ENCODE assay signal across 8 cellular contexts in genomic region chr11:62592989-62593421, GRCh38. TPM values are rescaled to one million over a fixed set of nuclear protein-coding genes. Genes with fewer than 3 reads are reported as not detected.
DNase-seq lines count a peak whose midpoint lies in the region; TF ChIP-seq lines count a peak whose summit lies in the region.

No MANE protein-coding gene starts in this region.

- H3K4me3 ChIP-seq in CD4-positive, alpha-beta memory T cell (ENCODE audit: low read length in 2 of 2), result peak overlapping the region in 1 of 2 donors; percentile 69

- POLR2A ChIA-PET in CD4-positive, alpha-beta memory T cell (lab: Charles Lee; ENCODE audit: partially characterized antibody), result interaction anchor here (0.8 to 12.0 kb wide), 26 partner anchors 9 to 288 kb away, joined by 3 to 494 read pairs (median 32); partner anchors contain the start of genes B3GAT3, BSCL2, C11orf98 and CSKMT
- POLR2A ChIA-PET in RWPE1 (lab: Yijun Ruan, JAX; ENCODE audit: low non-redundant PET) (interaction anchor here (0.6 to 2.9 kb wide), 2 partner anchors 8 to 72 kb away, joined by 3 to 16 read pairs; partner anchors contain the start of genes C11orf98, CSKMT and MTA2), HEK293T (lab: Yijun Ruan, JAX) (interaction anchor here (0.9 to 5.8 kb wide), 18 partner anchors 8 to 289 kb away, joined by 3 to 168 read pairs (median 19); partner anchors contain the start of genes B3GAT3, C11orf98, CSKMT and EEF1G)

- peaks cover 27 to 80% (median 51%) of the 10 kb centered on the region in 4 donors for H3K4me1 Mint-ChIP-seq in CD4-positive, alpha-beta memory T cell
- peaks cover 24% of the 10 kb centered on the region for H3K4me1 Mint-ChIP-seq in endothelial cell (ENCODE audit: unreplicated experiment)

- peak overlapping the region; percentile 87 for H3K27ac ChIP-seq in CD4-positive, alpha-beta memory T cell (ENCODE audit: low read depth, low read length)
- H3K27ac ChIP-seq in RWPE1, result peak overlapping the region; percentile 91

- CTCF ChIA-PET in CD4-positive, alpha-beta memory T cell (lab: Charles Lee; ENCODE audit: partially characterized antibody), result interaction anchor here (0.7 to 6.3 kb wide), 25 partner anchors 8 to 269 kb away, joined by 3 to 86 read pairs (median 6); partner anchors contain the start of genes B3GAT3, C11orf98, CSKMT and EEF1G
- CTCF ChIA-PET in RWPE1 (lab: Yijun Ruan, JAX), result interaction anchor here (0.7 to 0.9 kb wide), 2 partner anchors 73 to 97 kb away, joined by 3 to 4 read pairs; partner anchors contain the start of gene LRRN4CL
- CTCF ChIA-PET in HEK293T (lab: Yijun Ruan, JAX), result interaction anchor here (0.6 to 2.2 kb wide), 5 partner anchors 9 to 273 kb away, joined by 3 to 16 read pairs (median 3); partner anchors contain the start of gene MTA2

- no peak for TF ChIP-seq CTCF in RWPE1 (conservative IDR thresholded peaks at IDR 0.05; ENCODE audit: low read depth)
- TF ChIP-seq CTCF in endothelial cell (IDR thresholded peaks at IDR 0.05; ENCODE audit: unreplicated experiment), result no peak

- H3K4me1 ChIP-seq in CD4-positive, alpha-beta memory T cell (ENCODE audit: insufficient read depth, low read length), result peaks cover 50% of the 10 kb centered on the region

- peak overlapping the region in 5 of 8 donors; percentile 37 to 96 (median 70) for H3K4me3 Mint-ChIP-seq in CD4-positive, alpha-beta memory T cell
- H3K4me3 Mint-ChIP-seq in endothelial cell (ENCODE audit: unreplicated experiment), result peak overlapping the region; percentile 90

- intact Hi-C loops in CD4-positive, alpha-beta memory T cell (cut with micrococcal nuclease), result loop anchor here (1.0 to 5.0 kb wide), 2 partner anchors 101 to 269 kb away; no protein-coding TSS in a partner anchor

- peaks cover 0 to 8% (median 0%) of the 10 kb centered on the region in 8 donors for H3K9me3 Mint-ChIP-seq in CD4-positive, alpha-beta memory T cell
- no peaks in the 10 kb centered on the region for H3K9me3 Mint-ChIP-seq in endothelial cell (ENCODE audit: unreplicated experiment)

- H3K36me3 Mint-ChIP-seq in CD4-positive, alpha-beta memory T cell, result peaks cover 43 to 64% of the 10 kb centered on the region in 2 donors
- peaks cover 41% of the 10 kb centered on the region for H3K36me3 Mint-ChIP-seq in endothelial cell (ENCODE audit: low read depth, unreplicated experiment)

- H3K27ac Mint-ChIP-seq in CD4-positive, alpha-beta memory T cell, result peak overlapping the region; percentile 84 to 98 (median 98)
- peak overlapping the region; percentile 44 for H3K27ac Mint-ChIP-seq in endothelial cell (ENCODE audit: unreplicated experiment)

- no peaks in the 10 kb centered on the region for H3K27me3 Mint-ChIP-seq in CD4-positive, alpha-beta memory T cell
- peaks cover 8% of the 10 kb centered on the region for H3K27me3 Mint-ChIP-seq in endothelial cell (ENCODE audit: unreplicated experiment)

- DNase-seq in CD4-positive, alpha-beta memory T cell, result no peak
- DNase-seq in RWPE1 (ENCODE audit: low spot score) (no peak), endothelial cell (ENCODE audit: low spot score) (no peak), pons (ENCODE audit: low spot score) (peak; percentile 92), NCI-H187 treated with DMSO at 0.1 percent for 48 hours (lab: John Stamatoyannopoulos, UW) (no peak), HEK293T (ENCODE audit: extremely low spot score) (no peak), ecto neural progenitor cell (ENCODE audit: low spot score) (no peak), NCI-H1694 treated with DMSO at 0.1 percent for 48 hours (lab: John Stamatoyannopoulos, UW) (no peak)

- H3K27me3 ChIP-seq in CD4-positive, alpha-beta memory T cell (ENCODE audit: insufficient read depth, low read length), result no peaks in the 10 kb centered on the region

- H3K36me3 ChIP-seq in CD4-positive, alpha-beta memory T cell (ENCODE audit: insufficient read depth, low read length), result peaks cover 53% of the 10 kb centered on the region

- H3K9me3 ChIP-seq in CD4-positive, alpha-beta memory T cell (ENCODE audit: control insufficient read depth in 1 of 2, low read length in 2 of 2), result no peaks in the 10 kb centered on the region

TF ChIP-seq in HEK293T, 16 proteins besides CTCF, POLR2A, EP300 and RAD21:
- TF ChIP-seq PKNOX1 (IDR thresholded peaks at IDR 0.05) (no peak), LEF1 (IDR thresholded peaks at IDR 0.05; ENCODE audit: borderline replicate concordance) (no peak), TARDBP (IDR thresholded peaks at IDR 0.05) (no peak), FOXM1 (IDR thresholded peaks at IDR 0.05; ENCODE audit: borderline replicate concordance) (no peak), ZNF384 (IDR thresholded peaks at IDR 0.05) (no peak), ELF4 (IDR thresholded peaks at IDR 0.05) (no peak), FOXA1 (IDR thresholded peaks at IDR 0.05) (no peak), L3MBTL2 (conservative IDR thresholded peaks at IDR 0.05) (no peak), CTBP1 (IDR thresholded peaks at IDR 0.05; ENCODE audit: borderline replicate concordance) (no peak), HDGF (IDR thresholded peaks at IDR 0.05; ENCODE audit: borderline replicate concordance) (no peak), FOXK2 (IDR thresholded peaks at IDR 0.05) (no peak)

RNA-seq across cellular contexts. Expression of gene TUT1, which starts 1.7 kb away (rescaled TPM):
- total RNA-seq in CD4-positive, alpha-beta memory T cell, result 10 to 100 TPM; 37.7 to 38.1 TPM
- 10 to 100 TPM; 14.6 to 19.7 TPM for polyA plus RNA-seq in CD4-positive, alpha-beta memory T cell
- 21.2 TPM for total RNA-seq in endothelial cell (ENCODE audit: unreplicated experiment)

RNA-seq across cellular contexts. Expression of gene MTA2, which starts 8.7 kb away (rescaled TPM):
- total RNA-seq in CD4-positive, alpha-beta memory T cell, result 100 to 1,000 TPM; 207 to 210 TPM
- polyA plus RNA-seq in CD4-positive, alpha-beta memory T cell, result 10 to 100 TPM; 16.6 to 36.4 TPM
- 157 TPM for total RNA-seq in endothelial cell (ENCODE audit: unreplicated experiment)

RNA-seq across cellular contexts. Expression of gene EEF1G, which starts 19.3 kb away (rescaled TPM):
- total RNA-seq in CD4-positive, alpha-beta memory T cell, result 1,000 to 10,000 TPM; 1,815 to 1,855 TPM
- polyA plus RNA-seq in CD4-positive, alpha-beta memory T cell, result 1,000 to 10,000 TPM; 1,453 to 1,910 TPM
- 1,951 TPM for total RNA-seq in endothelial cell (ENCODE audit: unreplicated experiment)

RNA-seq across cellular contexts. Expression of gene EML3, which starts 19.6 kb away (rescaled TPM):
- 100 to 1,000 TPM; 192 to 201 TPM for total RNA-seq in CD4-positive, alpha-beta memory T cell
- 10 to 100 TPM; 18.2 to 24.8 TPM for polyA plus RNA-seq in CD4-positive, alpha-beta memory T cell
- total RNA-seq in endothelial cell (ENCODE audit: unreplicated experiment), result 98.6 TPM

RNA-seq across cellular contexts. Expression of gene ROM1, which starts 20.1 kb away (rescaled TPM):
- total RNA-seq in CD4-positive, alpha-beta memory T cell, result 1 to 10 TPM; 1.6 to 1.9 TPM
- polyA plus RNA-seq in CD4-positive, alpha-beta memory T cell, result under 1 TPM; 0.98 to 1.00 TPM
- 2.1 TPM for total RNA-seq in endothelial cell (ENCODE audit: unreplicated experiment)
